ENCODE assay signal across 9 cellular contexts in the genomic region with DNA sequence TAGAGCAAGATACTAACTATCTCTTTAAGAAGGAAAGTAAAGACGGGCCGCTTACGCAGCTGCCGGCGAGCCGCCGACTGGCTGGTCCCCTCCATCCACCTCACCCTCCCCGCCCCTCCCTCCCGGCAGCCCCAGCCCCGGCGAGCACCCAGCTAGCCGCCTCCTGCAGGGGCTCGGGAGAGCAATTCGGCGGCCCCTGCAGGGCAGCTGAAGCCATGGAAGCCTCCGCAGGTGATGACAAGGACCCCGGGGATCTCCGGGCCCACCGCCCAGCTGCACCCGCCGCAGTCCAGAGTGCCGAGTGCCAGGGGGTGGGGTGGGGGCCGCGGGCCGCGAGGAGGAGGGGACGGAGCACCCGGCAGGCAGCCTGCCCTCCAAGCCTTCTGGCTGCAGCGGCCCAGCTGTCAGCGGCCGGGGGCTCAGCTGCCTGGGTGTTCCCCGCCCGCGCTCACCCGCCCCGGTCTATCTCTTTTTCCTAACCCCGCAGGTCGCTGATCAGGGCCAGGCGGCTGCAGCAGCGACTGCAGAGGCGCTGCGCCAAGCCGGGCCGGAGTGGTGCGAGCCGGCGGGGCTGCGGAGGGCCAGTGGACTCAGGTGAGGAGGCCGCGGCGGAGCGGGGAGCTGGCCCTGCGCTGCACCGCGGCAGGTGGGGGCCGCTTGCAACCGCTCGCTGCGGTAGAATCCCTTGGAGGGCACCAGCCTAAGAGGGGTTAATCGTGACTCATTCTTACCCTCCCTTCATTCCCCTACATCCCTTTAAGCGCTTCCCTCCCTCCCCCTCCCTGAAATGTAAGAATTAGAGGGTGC.
A peak's percentile ranks its signal among the peaks of the same experiment; 100 is the strongest.
DNase-seq lines count a peak whose midpoint lies in the region; ATAC-seq, FAIRE-seq and TF ChIP-seq lines count a peak whose summit lies in the region.
"Had no signal": no experiment of that assay in that cellular context is flagged by ENCODE, and none has a peak within 500 bp of the region (broad histone marks: within the 10 kb centered on the region; RNA-seq: fewer than 3 reads in every experiment).

A gene with protein sequence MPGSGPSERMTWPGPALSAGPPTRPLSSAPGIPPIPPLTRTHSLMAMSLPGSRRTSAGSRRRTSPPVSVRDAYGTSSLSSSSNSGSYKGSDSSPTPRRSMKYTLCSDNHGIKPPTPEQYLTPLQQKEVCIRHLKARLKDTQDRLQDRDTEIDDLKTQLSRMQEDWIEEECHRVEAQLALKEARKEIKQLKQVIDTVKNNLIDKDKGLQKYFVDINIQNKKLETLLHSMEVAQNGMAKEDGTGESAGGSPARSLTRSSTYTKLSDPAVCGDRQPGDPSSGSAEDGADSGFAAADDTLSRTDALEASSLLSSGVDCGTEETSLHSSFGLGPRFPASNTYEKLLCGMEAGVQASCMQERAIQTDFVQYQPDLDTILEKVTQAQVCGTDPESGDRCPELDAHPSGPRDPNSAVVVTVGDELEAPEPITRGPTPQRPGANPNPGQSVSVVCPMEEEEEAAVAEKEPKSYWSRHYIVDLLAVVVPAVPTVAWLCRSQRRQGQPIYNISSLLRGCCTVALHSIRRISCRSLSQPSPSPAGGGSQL (plus strand): TSS at position 128 of the 807 bp plus-strand sequence. CDS start 29,946 bp downstream, outside the sequence.

- TF ChIP-seq CTCF in D721Med (IDR thresholded peaks at IDR 0.05; ENCODE audit: insufficient read depth, missing control alignments): no peak

- no peak for FAIRE-seq in D721Med (lab: Jason Lieb, UNC)
- FAIRE-seq: TTC549 had no signal

- ATAC-seq in HG02610 (IDR thresholded peaks at IDR 0.05; ENCODE audit: unreplicated experiment): peak; percentile 41

- peak; percentile 68 for DNase-seq in DMS114 treated with DMSO at 0.1 percent for 48 hours (lab: John Stamatoyannopoulos, UW; ENCODE audit: unreplicated experiment)
- peak; percentile 34 for DNase-seq in NCI-H774 (lab: John Stamatoyannopoulos, UW)
- DNase-seq in activated T-cell treated with anti-CD3 and anti-CD28 coated beads for 24 hours (ENCODE audit: low read depth): peak; percentile 60
- DNase-seq in epidermal melanocyte (ENCODE audit: insufficient read length, low spot score): peak; percentile 48
- peak; percentile 42 for DNase-seq in midbrain (lab: John Stamatoyannopoulos, UW)
- peak; percentile 38 for DNase-seq in stimulated activated CD8-positive, alpha-beta memory T cell treated with anti-CD3 and anti-CD28 coated beads, Interleukin-15, amount 100 ng/mL, for 24 hours (ENCODE audit: low read depth)
- no peak for DNase-seq in D721Med (ENCODE audit: insufficient read length, low spot score)
